Comparison of ENCODE assay signal across 13 cellular contexts in the genomic region with DNA sequence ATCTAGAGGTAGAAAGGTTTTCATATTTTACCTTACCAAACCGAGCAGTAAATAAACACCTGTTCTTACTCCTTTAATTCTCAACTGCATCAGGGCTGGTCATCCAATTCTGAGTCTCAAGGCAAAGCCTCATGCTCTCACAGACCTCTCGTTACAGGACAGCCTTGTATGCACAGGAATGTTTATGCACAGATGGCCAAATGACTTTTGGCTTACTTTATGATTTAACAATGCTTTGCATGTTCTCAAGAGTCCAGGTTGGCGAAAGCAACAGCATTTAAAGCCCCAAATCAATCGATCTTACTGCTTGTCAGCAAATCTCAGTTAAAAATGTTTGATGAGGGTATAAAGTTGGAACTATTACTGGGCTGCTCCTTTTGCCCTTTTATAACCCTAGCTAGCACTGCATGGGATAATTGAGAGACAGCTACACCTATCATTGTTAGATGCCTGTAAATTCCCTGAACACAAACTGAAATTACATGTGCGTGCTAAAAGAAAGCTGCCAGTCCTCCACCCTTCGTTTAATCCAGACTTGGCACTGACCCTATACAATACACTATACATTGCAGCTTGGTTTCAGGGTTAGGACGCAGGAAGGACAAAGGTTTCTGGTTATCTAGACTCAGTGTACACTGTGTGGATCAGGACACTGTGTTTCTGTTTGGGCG.
DNase-seq lines count a peak whose midpoint lies in the region; ATAC-seq, FAIRE-seq and TF ChIP-seq lines count a peak whose summit lies in the region.
"Had no signal": no experiment of that assay in that cellular context is flagged by ENCODE, and none has a peak within 500 bp of the region (broad histone marks: within the 10 kb centered on the region; RNA-seq: fewer than 3 reads in every experiment).

No MANE protein-coding gene starts in this region.

- H4K91ac ChIP-seq in trophoblast cell (ENCODE audit: low read depth, low read length), result peak overlapping the region; percentile 83

- H3K27ac Mint-ChIP-seq in Calu3 (ENCODE audit: unreplicated experiment), result no peak overlapping the region
- no peak overlapping the region for H3K27ac Mint-ChIP-seq in astrocyte (ENCODE audit: unreplicated experiment)
- no peak overlapping the region for H3K27ac Mint-ChIP-seq in stimulated activated memory B cell treated with anti-CD40 and anti-IgM and Interleukin-4, amounts not matched to agents 10 μg/mL and 1 μg/mL and 100 μg/mL, for 72 hours
- H3K27ac Mint-ChIP-seq: activated naive CD4-positive, alpha-beta T cell treated with anti-CD3 and anti-CD28 coated beads, Interleukin-2, amount 50 U/mL, for 72 hours had no signal

- H3K27me3 ChIP-seq in astrocyte (ENCODE audit: insufficient read depth, low read length), result peaks cover 2% of the 10 kb centered on the region
- no peaks in the 10 kb centered on the region for H3K27me3 ChIP-seq in right cardiac atrium (ENCODE audit: control insufficient read depth, insufficient read depth)
- no peaks in the 10 kb centered on the region for H3K27me3 ChIP-seq in trophoblast cell (ENCODE audit: insufficient read depth, low read length)

- H2AK5ac ChIP-seq in trophoblast cell (ENCODE audit: low read length), result peak overlapping the region; percentile 91

- H3K23ac ChIP-seq in trophoblast cell (ENCODE audit: low read length), result no peak overlapping the region

- intact Hi-C loops in Calu3 (cut with micrococcal nuclease; ENCODE audit: unreplicated experiment), result no loop called here
- intact Hi-C loops in right cardiac atrium (cut with DNase I), result no loop called here

- H4K8ac ChIP-seq in trophoblast cell (ENCODE audit: low read depth, low read length), result peak overlapping the region; percentile 73

- H3K36me3 Mint-ChIP-seq in Calu3 (ENCODE audit: insufficient read depth, unreplicated experiment) (no peaks in the 10 kb centered on the region), astrocyte (ENCODE audit: low read depth, unreplicated experiment) (no peaks in the 10 kb centered on the region)
- H3K36me3 Mint-ChIP-seq in stimulated activated memory B cell treated with anti-CD40 and anti-IgM and Interleukin-4, amounts not matched to agents 10 μg/mL and 1 μg/mL and 100 μg/mL, for 72 hours, result peaks cover 26% of the 10 kb centered on the region
- H3K36me3 Mint-ChIP-seq: activated naive CD4-positive, alpha-beta T cell treated with anti-CD3 and anti-CD28 coated beads, Interleukin-2, amount 50 U/mL, for 72 hours had no signal

- peaks cover 21% of the 10 kb centered on the region for H3K79me1 ChIP-seq in trophoblast cell (ENCODE audit: low read length)

- TF ChIP-seq CTCF in Calu3 (IDR thresholded peaks at IDR 0.05; ENCODE audit: unreplicated experiment) (no peak), astrocyte (IDR thresholded peaks at IDR 0.05; ENCODE audit: insufficient read depth, low read depth, low read length) (no peak)

- H3K9me3 ChIP-seq in astrocyte (ENCODE audit: insufficient read depth, low read depth, low read length) (no peaks in the 10 kb centered on the region), right cardiac atrium (ENCODE audit: control insufficient read depth, low read length) (no peaks in the 10 kb centered on the region), trophoblast cell (ENCODE audit: insufficient read depth, low read depth, low read length) (no peaks in the 10 kb centered on the region)

- ATAC-seq in right cardiac atrium, result peak in 1 of 2 donors; percentile 17
- no peak for ATAC-seq in HG02763 (IDR thresholded peaks at IDR 0.05; ENCODE audit: unreplicated experiment)
- ATAC-seq in stimulated activated memory B cell treated with anti-CD40 and anti-IgM and Interleukin-4, amounts not matched to agents 10 μg/mL and 1 μg/mL and 100 μg/mL, for 72 hours, result no peak
- ATAC-seq: activated naive CD4-positive, alpha-beta T cell treated with anti-CD3 and anti-CD28 coated beads, Interleukin-2, amount 50 U/mL, for 72 hours had no signal

- H3K4me2 ChIP-seq in astrocyte (ENCODE audit: low read length) (no peak overlapping the region), trophoblast cell (ENCODE audit: low read length) (peak overlapping the region; percentile 6)

- H3K4me3 ChIP-seq in astrocyte (ENCODE audit: insufficient read depth, low read depth, low read length), result no peak overlapping the region
- H3K4me3 ChIP-seq in right cardiac atrium (ENCODE audit: low read length), result no peak overlapping the region
- no peak overlapping the region for H3K4me3 ChIP-seq in trophoblast cell (ENCODE audit: low read depth, low read length)

- H3K4me1 Mint-ChIP-seq in Calu3 (ENCODE audit: low read depth, unreplicated experiment), result peaks cover 20% of the 10 kb centered on the region
- peaks cover 17% of the 10 kb centered on the region for H3K4me1 Mint-ChIP-seq in astrocyte (ENCODE audit: low read depth, unreplicated experiment)
- H3K4me1 Mint-ChIP-seq in stimulated activated memory B cell treated with anti-CD40 and anti-IgM and Interleukin-4, amounts not matched to agents 10 μg/mL and 1 μg/mL and 100 μg/mL, for 72 hours, result peaks cover 4% of the 10 kb centered on the region

- DNase-seq in Calu3 (no peak), astrocyte (ENCODE audit: low read depth) (peak; percentile 70), right cardiac atrium (no peak), trophoblast cell (peak in 1 of 2 donors; percentile 88), GF-D8 (lab: John Stamatoyannopoulos, UW) (no peak), anterior cingulate cortex (lab: John Stamatoyannopoulos, UW) (no peak)
- DNase-seq: DND-41, hippocampal formation, NCI-H526, SIG-M5 had no signal

- no peaks in the 10 kb centered on the region for H3K27me3 Mint-ChIP-seq in Calu3 (ENCODE audit: unreplicated experiment)
- no peaks in the 10 kb centered on the region for H3K27me3 Mint-ChIP-seq in astrocyte (ENCODE audit: low read depth, unreplicated experiment)
- no peaks in the 10 kb centered on the region for H3K27me3 Mint-ChIP-seq in stimulated activated memory B cell treated with anti-CD40 and anti-IgM and Interleukin-4, amounts not matched to agents 10 μg/mL and 1 μg/mL and 100 μg/mL, for 72 hours

- H3K9me3 Mint-ChIP-seq in Calu3 (ENCODE audit: low read depth, unreplicated experiment), result no peaks in the 10 kb centered on the region
- no peaks in the 10 kb centered on the region for H3K9me3 Mint-ChIP-seq in astrocyte (ENCODE audit: unreplicated experiment)
- H3K9me3 Mint-ChIP-seq in stimulated activated memory B cell treated with anti-CD40 and anti-IgM and Interleukin-4, amounts not matched to agents 10 μg/mL and 1 μg/mL and 100 μg/mL, for 72 hours, result no peaks in the 10 kb centered on the region
- H3K9me3 Mint-ChIP-seq: activated naive CD4-positive, alpha-beta T cell treated with anti-CD3 and anti-CD28 coated beads, Interleukin-2, amount 50 U/mL, for 72 hours had no signal

- H2BK12ac ChIP-seq in trophoblast cell (ENCODE audit: low read length), result peak overlapping the region; percentile 97

- H2BK5ac ChIP-seq in trophoblast cell (ENCODE audit: low read depth, low read length, poor library complexity), result peak overlapping the region; percentile 85

- H3K9ac ChIP-seq in astrocyte (ENCODE audit: low read length) (no peak overlapping the region), trophoblast cell (ENCODE audit: low read length) (no peak overlapping the region)

- peak overlapping the region; percentile 81 for H3K14ac ChIP-seq in trophoblast cell (ENCODE audit: low read length)

- H3K4me1 ChIP-seq in astrocyte (ENCODE audit: insufficient read depth, low read length), result no peaks in the 10 kb centered on the region
- H3K4me1 ChIP-seq in right cardiac atrium (ENCODE audit: control insufficient read depth, insufficient read depth, low read length), result peaks cover 7% of the 10 kb centered on the region
- peaks cover 21 to 32% of the 10 kb centered on the region in 2 experiments for H3K4me1 ChIP-seq in trophoblast cell (ENCODE audit: control insufficient read depth in 1 of 2, insufficient read depth in 2 of 2, low read length in 2 of 2)

- H3K18ac ChIP-seq in trophoblast cell (ENCODE audit: low read length), result peak overlapping the region; percentile 74

- no TSS peak for BruUV-seq in Calu3 (replicated peaks; lab: Mats Ljungman, UMichigan)

- H3K79me2 ChIP-seq in astrocyte (ENCODE audit: insufficient read depth, low read length), result no peaks in the 10 kb centered on the region
- peaks cover 2% of the 10 kb centered on the region for H3K79me2 ChIP-seq in trophoblast cell (ENCODE audit: control insufficient read depth, insufficient read depth, low read length, poor library complexity)

- CTCF ChIA-PET in Calu3 (lab: Charles Lee), result interaction anchor here (1.0 kb wide), 1 partner anchor 8 kb away, joined by 3 read pairs; no protein-coding TSS in a partner anchor

- H2AFZ ChIP-seq in astrocyte (ENCODE audit: low read depth, low read length) (no peak overlapping the region), trophoblast cell (ENCODE audit: insufficient read depth, low read length, poor library complexity) (no peak overlapping the region)

- no peaks in the 10 kb centered on the region for H4K20me1 ChIP-seq in astrocyte (ENCODE audit: insufficient read depth, low read length)

- 60% methylated on average over 8 of the region's 8 CpGs for WGBS in right cardiac atrium
- WGBS in trophoblast cell (ENCODE audit: extremely low coverage, insufficient coverage, insufficient read length), result no CpG with 5 or more reads among the region's 8 CpGs

- no peaks in the 10 kb centered on the region for H3K36me3 ChIP-seq in astrocyte (ENCODE audit: insufficient read depth, low read length)
- peaks cover 2 to 5% of the 10 kb centered on the region in 2 experiments for H3K36me3 ChIP-seq in trophoblast cell (ENCODE audit: control insufficient read depth in 1 of 2, insufficient read depth in 2 of 2, low read length in 2 of 2)

- H3K4me3 Mint-ChIP-seq in Calu3 (ENCODE audit: low read depth, unreplicated experiment) (peak overlapping the region; percentile 30), astrocyte (ENCODE audit: unreplicated experiment) (no peak overlapping the region)
- H3K4me3 Mint-ChIP-seq in stimulated activated memory B cell treated with anti-CD40 and anti-IgM and Interleukin-4, amounts not matched to agents 10 μg/mL and 1 μg/mL and 100 μg/mL, for 72 hours, result no peak overlapping the region

- H3K4ac ChIP-seq in trophoblast cell (ENCODE audit: low read depth, low read length), result peak overlapping the region; percentile 85

- H3K27ac ChIP-seq in astrocyte (ENCODE audit: low read depth, low read length) (no peak overlapping the region), right cardiac atrium (ENCODE audit: low read length) (peak overlapping the region; percentile 50), trophoblast cell (ENCODE audit: low read depth, low read length) (peak overlapping the region; percentile 89)

- H4K12ac ChIP-seq in trophoblast cell (ENCODE audit: low read depth, low read length), result no peak overlapping the region

- FAIRE-seq in astrocyte (lab: Jason Lieb, UNC), result no peak

- peak overlapping the region; percentile 79 for H2BK120ac ChIP-seq in trophoblast cell (ENCODE audit: insufficient read depth, low read length, poor library complexity)
